Comparison of ENCODE assay signal across 2 cellular contexts in the genomic region with DNA sequence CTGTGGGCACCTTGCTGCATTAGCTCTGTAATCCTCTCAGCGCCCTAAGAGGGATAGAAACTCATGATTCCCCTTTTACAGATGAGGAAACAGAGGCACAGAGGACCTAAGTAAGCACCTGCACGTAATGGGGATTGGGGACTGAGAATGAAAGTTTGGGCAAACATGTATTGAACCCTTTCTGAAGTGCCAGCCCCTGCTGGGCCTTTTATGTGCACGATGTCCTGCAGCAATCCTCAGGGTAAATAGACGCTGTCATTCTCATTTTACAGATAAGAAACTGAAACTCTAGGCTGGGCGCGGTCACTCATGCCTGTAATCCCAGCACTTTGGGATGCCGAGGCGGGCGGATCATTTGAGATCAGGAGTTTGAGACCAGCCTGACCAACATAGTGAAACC.
TF ChIP-seq lines count a peak whose summit lies in the region.

No MANE protein-coding gene starts in this region.

TF ChIP-seq in SK-N-SH, 30 proteins besides CTCF, POLR2A, EP300 and RAD21:
- TF ChIP-seq ZBTB33 (IDR thresholded peaks at IDR 0.05; ENCODE audit: borderline replicate concordance, low read depth) = no peak
- TF ChIP-seq, protein P1, sequence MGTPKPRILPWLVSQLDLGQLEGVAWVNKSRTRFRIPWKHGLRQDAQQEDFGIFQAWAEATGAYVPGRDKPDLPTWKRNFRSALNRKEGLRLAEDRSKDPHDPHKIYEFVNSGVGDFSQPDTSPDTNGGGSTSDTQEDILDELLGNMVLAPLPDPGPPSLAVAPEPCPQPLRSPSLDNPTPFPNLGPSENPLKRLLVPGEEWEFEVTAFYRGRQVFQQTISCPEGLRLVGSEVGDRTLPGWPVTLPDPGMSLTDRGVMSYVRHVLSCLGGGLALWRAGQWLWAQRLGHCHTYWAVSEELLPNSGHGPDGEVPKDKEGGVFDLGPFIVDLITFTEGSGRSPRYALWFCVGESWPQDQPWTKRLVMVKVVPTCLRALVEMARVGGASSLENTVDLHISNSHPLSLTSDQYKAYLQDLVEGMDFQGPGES (IDR thresholded peaks at IDR 0.05; ENCODE audit: low read depth, low read length) = no peak
- TF ChIP-seq FOXJ3 (CRISPR knock-in tag; IDR thresholded peaks at IDR 0.05) = no peak
- no peak for TF ChIP-seq GABPA (IDR thresholded peaks at IDR 0.05; ENCODE audit: low read depth)
- no peak for TF ChIP-seq NRF1 (IDR thresholded peaks at IDR 0.05; ENCODE audit: low read depth, low read length)

TF ChIP-seq in SK-N-SH treated with all-trans-retinoic acid at 6 μM for 48 hours, 23 proteins besides CTCF, POLR2A, EP300 and RAD21 (continued from another document):
- TF ChIP-seq, protein P2, sequence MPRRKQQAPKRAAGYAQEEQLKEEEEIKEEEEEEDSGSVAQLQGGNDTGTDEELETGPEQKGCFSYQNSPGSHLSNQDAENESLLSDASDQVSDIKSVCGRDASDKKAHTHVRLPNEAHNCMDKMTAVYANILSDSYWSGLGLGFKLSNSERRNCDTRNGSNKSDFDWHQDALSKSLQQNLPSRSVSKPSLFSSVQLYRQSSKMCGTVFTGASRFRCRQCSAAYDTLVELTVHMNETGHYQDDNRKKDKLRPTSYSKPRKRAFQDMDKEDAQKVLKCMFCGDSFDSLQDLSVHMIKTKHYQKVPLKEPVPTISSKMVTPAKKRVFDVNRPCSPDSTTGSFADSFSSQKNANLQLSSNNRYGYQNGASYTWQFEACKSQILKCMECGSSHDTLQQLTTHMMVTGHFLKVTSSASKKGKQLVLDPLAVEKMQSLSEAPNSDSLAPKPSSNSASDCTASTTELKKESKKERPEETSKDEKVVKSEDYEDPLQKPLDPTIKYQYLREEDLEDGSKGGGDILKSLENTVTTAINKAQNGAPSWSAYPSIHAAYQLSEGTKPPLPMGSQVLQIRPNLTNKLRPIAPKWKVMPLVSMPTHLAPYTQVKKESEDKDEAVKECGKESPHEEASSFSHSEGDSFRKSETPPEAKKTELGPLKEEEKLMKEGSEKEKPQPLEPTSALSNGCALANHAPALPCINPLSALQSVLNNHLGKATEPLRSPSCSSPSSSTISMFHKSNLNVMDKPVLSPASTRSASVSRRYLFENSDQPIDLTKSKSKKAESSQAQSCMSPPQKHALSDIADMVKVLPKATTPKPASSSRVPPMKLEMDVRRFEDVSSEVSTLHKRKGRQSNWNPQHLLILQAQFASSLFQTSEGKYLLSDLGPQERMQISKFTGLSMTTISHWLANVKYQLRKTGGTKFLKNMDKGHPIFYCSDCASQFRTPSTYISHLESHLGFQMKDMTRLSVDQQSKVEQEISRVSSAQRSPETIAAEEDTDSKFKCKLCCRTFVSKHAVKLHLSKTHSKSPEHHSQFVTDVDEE (CRISPR knock-in tag; IDR thresholded peaks at IDR 0.05) = no peak
